In the genomic region with DNA sequence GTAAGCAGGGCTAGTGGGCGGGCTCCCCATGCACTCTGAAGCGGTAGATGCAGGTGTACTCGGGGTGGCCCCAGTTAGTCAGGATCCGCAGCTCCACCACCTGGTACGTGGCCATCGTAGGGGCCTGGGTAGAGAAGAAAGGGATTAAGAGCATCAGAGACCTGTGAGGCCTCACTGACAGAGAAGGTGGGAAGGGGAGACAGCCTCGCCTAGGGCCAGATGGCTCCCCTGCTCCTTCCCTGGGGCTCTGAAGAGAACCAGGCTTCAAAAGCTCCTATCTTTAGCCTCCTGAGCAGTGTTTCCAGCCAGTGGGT, we compare ENCODE assay signal across 12 cellular contexts.
A peak's percentile ranks its signal among the peaks of the same experiment; 100 is the strongest.
DNase-seq lines count a peak whose midpoint lies in the region; ATAC-seq and TF ChIP-seq lines count a peak whose summit lies in the region.
"Had no signal": no experiment of that assay in that cellular context is flagged by ENCODE, and none has a peak within 500 bp of the region (broad histone marks: within the 10 kb centered on the region; RNA-seq: fewer than 3 reads in every experiment).

No MANE protein-coding gene starts in this region.

- H3K9me3 ChIP-seq in stomach smooth muscle (ENCODE audit: control insufficient read depth in 2 of 2, low read length in 2 of 2) = no peaks in the 10 kb centered on the region
- H3K9me3 ChIP-seq: MG63, right atrium auricular region, upper lobe of right lung had no signal

- peaks cover 5% of the 10 kb centered on the region for H3K36me3 Mint-ChIP-seq in activated naive CD8-positive, alpha-beta T cell
- H3K36me3 Mint-ChIP-seq in activated naive CD8-positive, alpha-beta T cell treated with anti-CD3 and anti-CD28 coated beads, Interleukin-2, amount 50 U/mL, for 24 hours (ENCODE audit: low read depth) = peaks cover 29% of the 10 kb centered on the region
- H3K36me3 Mint-ChIP-seq in central memory CD8-positive, alpha-beta T cell (ENCODE audit: insufficient read depth) = peaks cover 77% of the 10 kb centered on the region

- peak overlapping the region; percentile 94 for H3K27ac Mint-ChIP-seq in activated naive CD8-positive, alpha-beta T cell
- no peak overlapping the region for H3K27ac Mint-ChIP-seq in activated naive CD8-positive, alpha-beta T cell treated with anti-CD3 and anti-CD28 coated beads, Interleukin-2, amount 50 U/mL, for 24 hours
- peak overlapping the region; percentile 52 for H3K27ac Mint-ChIP-seq in central memory CD8-positive, alpha-beta T cell (ENCODE audit: low read depth)

- no peak for ATAC-seq in activated naive CD8-positive, alpha-beta T cell treated with anti-CD3 and anti-CD28 coated beads, Interleukin-2, amount 50 U/mL, for 24 hours
- ATAC-seq in central memory CD8-positive, alpha-beta T cell (replicated peaks; ENCODE audit: extremely low read depth, poor library complexity, severe bottlenecking) = no peak
- no peak for ATAC-seq in HG03139 (IDR thresholded peaks at IDR 0.05; ENCODE audit: unreplicated experiment)

- H3K27me3 ChIP-seq in stomach smooth muscle (ENCODE audit: control insufficient read depth in 1 of 2, insufficient read depth in 2 of 2, low read length in 2 of 2) = no peaks in the 10 kb centered on the region
- H3K27me3 ChIP-seq: MG63, right atrium auricular region, upper lobe of right lung had no signal

- H3K9me3 Mint-ChIP-seq in activated naive CD8-positive, alpha-beta T cell (ENCODE audit: low read depth) = no peaks in the 10 kb centered on the region
- no peaks in the 10 kb centered on the region for H3K9me3 Mint-ChIP-seq in activated naive CD8-positive, alpha-beta T cell treated with anti-CD3 and anti-CD28 coated beads, Interleukin-2, amount 50 U/mL, for 24 hours
- no peaks in the 10 kb centered on the region for H3K9me3 Mint-ChIP-seq in central memory CD8-positive, alpha-beta T cell

- DNase-seq in activated naive CD8-positive, alpha-beta T cell treated with anti-CD3 and anti-CD28 coated beads, Interleukin-2, amount 50 U/mL, for 24 hours = no peak
- DNase-seq in central memory CD8-positive, alpha-beta T cell (ENCODE audit: low spot score in 2 of 2) = no peak
- DNase-seq in GM20000 (ENCODE audit: low spot score) = no peak
- DNase-seq: AML-193, MG63, midbrain, T1000, upper lobe of right lung had no signal

- no peak overlapping the region for H3K4me3 Mint-ChIP-seq in activated naive CD8-positive, alpha-beta T cell
- H3K4me3 Mint-ChIP-seq in activated naive CD8-positive, alpha-beta T cell treated with anti-CD3 and anti-CD28 coated beads, Interleukin-2, amount 50 U/mL, for 24 hours = no peak overlapping the region
- no peak overlapping the region for H3K4me3 Mint-ChIP-seq in central memory CD8-positive, alpha-beta T cell

- H3K36me3 ChIP-seq in stomach smooth muscle (ENCODE audit: control insufficient read depth in 2 of 2, insufficient read depth in 2 of 2, low read length in 2 of 2) = peaks cover 62 to 66% of the 10 kb centered on the region in 2 donors

- H3K27ac ChIP-seq in stomach smooth muscle (ENCODE audit: low read length) = peak overlapping the region; percentile 87
- H3K27ac ChIP-seq: right atrium auricular region, upper lobe of right lung had no signal

- H3K4me1 Mint-ChIP-seq in activated naive CD8-positive, alpha-beta T cell (ENCODE audit: low read depth) = peaks cover 55% of the 10 kb centered on the region
- peaks cover 22% of the 10 kb centered on the region for H3K4me1 Mint-ChIP-seq in activated naive CD8-positive, alpha-beta T cell treated with anti-CD3 and anti-CD28 coated beads, Interleukin-2, amount 50 U/mL, for 24 hours
- peaks cover 54% of the 10 kb centered on the region for H3K4me1 Mint-ChIP-seq in central memory CD8-positive, alpha-beta T cell

- H3K9ac ChIP-seq in stomach smooth muscle (ENCODE audit: low read length in 2 of 2) = no peak overlapping the region

- no peak for TF ChIP-seq CTCF in GM20000 (IDR thresholded peaks at IDR 0.05; ENCODE audit: extremely low read depth, missing control alignments)

- H3K4me3 ChIP-seq in stomach smooth muscle (ENCODE audit: low read length in 2 of 2) = no peak overlapping the region
- H3K4me3 ChIP-seq: MG63, right atrium auricular region, upper lobe of right lung had no signal

- H3K4me1 ChIP-seq in stomach smooth muscle (ENCODE audit: control insufficient read depth, insufficient read depth, low read length) = peaks cover 41% of the 10 kb centered on the region

- H3K27me3 Mint-ChIP-seq in activated naive CD8-positive, alpha-beta T cell = no peaks in the 10 kb centered on the region
- no peaks in the 10 kb centered on the region for H3K27me3 Mint-ChIP-seq in activated naive CD8-positive, alpha-beta T cell treated with anti-CD3 and anti-CD28 coated beads, Interleukin-2, amount 50 U/mL, for 24 hours
- H3K27me3 Mint-ChIP-seq in central memory CD8-positive, alpha-beta T cell = no peaks in the 10 kb centered on the region
